ENCODE assay signal across 17 cellular contexts in the genomic region with DNA sequence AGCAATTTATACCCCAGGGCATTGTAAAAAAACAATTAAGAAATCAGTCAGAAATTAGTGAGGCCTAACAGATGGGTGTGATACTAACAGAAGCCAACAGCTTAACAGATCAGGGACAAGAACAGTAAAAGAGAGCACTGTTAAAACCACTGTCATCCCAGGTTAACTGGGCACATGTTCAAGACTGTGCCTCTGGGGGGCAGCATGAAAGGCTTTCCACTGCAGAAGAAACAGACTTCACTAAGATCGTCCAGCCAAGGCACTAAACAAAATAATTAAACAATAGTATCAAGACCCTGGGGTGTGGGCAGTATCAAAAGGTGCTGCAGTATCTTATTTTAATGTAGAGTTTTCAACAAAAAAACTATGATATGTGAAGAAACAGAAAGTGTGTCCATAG. TPM values are rescaled to one million over a fixed set of nuclear protein-coding genes. Genes with fewer than 3 reads are reported as not detected.
DNase-seq lines count a peak whose midpoint lies in the region; ATAC-seq and TF ChIP-seq lines count a peak whose summit lies in the region.
"Had no signal": no experiment of that assay in that cellular context is flagged by ENCODE, and none has a peak within 500 bp of the region (broad histone marks: within the 10 kb centered on the region; RNA-seq: fewer than 3 reads in every experiment).

No MANE protein-coding gene starts in this region.

- TF ChIP-seq CTCF in HCT116 (IDR thresholded peaks at IDR 0.05 in 2 of 3, conservative IDR thresholded peaks at IDR 0.05 in 1 of 3; ENCODE audit: borderline replicate concordance in 1 of 3, insufficient read depth in 1 of 3, low read depth in 2 of 3, low read length in 2 of 3), result peak in 2 of 3 experiments; percentile 44 to 47; a peak in 3 of 6 replicates
- TF ChIP-seq CTCF in WERI-Rb-1 (IDR thresholded peaks at IDR 0.05; ENCODE audit: low read depth, low read length), result peak; percentile 50

- TF ChIP-seq POLR2A in HCT116 (IDR thresholded peaks at IDR 0.05; ENCODE audit: borderline replicate concordance, extremely low read depth, insufficient read depth, insufficient read length), result no peak

- no peaks in the 10 kb centered on the region for H3K27me3 ChIP-seq in HCT116 (ENCODE audit: insufficient read depth, low read length)
- H3K27me3 ChIP-seq in WERI-Rb-1 (ENCODE audit: insufficient read depth, low read depth, severe bottlenecking), result no peaks in the 10 kb centered on the region
- H3K27me3 ChIP-seq in MG63, result no peaks in the 10 kb centered on the region
- H3K27me3 ChIP-seq: left lung had no signal

- H3K27ac ChIP-seq in HCT116 (ENCODE audit: low read depth, low read length) (no peak overlapping the region), WERI-Rb-1 (no peak overlapping the region)
- H3K27ac ChIP-seq: GM23248, left lung had no signal

- H3K4me2 ChIP-seq in HCT116 (ENCODE audit: low read length), result no peak overlapping the region

- H3K9me3 ChIP-seq in HCT116 (ENCODE audit: control insufficient read depth in 1 of 2, insufficient read depth in 1 of 2, low read depth in 1 of 2, low read length in 2 of 2) (no peaks in the 10 kb centered on the region), WERI-Rb-1 (ENCODE audit: severe bottlenecking) (no peaks in the 10 kb centered on the region), MG63 (no peaks in the 10 kb centered on the region)
- H3K9me3 ChIP-seq: left lung had no signal

- no peak overlapping the region for H3K9ac ChIP-seq in HCT116 (ENCODE audit: low read length)
- H3K9ac ChIP-seq: GM23248 had no signal

- BruUV-seq in HCT116 (replicated peaks; lab: Mats Ljungman, UMichigan), result no TSS peak

- DNase-seq in D341Med (ENCODE audit: low spot score) (peak; percentile 61), HCT116 (ENCODE audit: low read depth, low spot score) (no peak), WERI-Rb-1 (peak; percentile 45), islet precursor cell (peak; percentile 64), MG63 (no peak), middle frontal gyrus (ENCODE audit: extremely low spot score, low spot score) (no peak), NCI-H146 (lab: John Stamatoyannopoulos, UW) (no peak), NCI-H2107 (lab: John Stamatoyannopoulos, UW) (no peak)
- DNase-seq: activated CD4-positive, alpha-beta T cell treated with anti-CD3 and anti-CD28 coated beads for 1 hour; activated T-cell treated with anti-CD3 and anti-CD28 coated beads, Interleukin-2, amount 50 U/mL, for 1 hour; amygdala; effector memory CD4-positive, alpha-beta T cell; GM23248; left lung; naive thymus-derived CD8-positive, alpha-beta T cell; NCI-H187 treated with DMSO at 0.1 percent for 48 hours; SW 1271 had no signal

- TF ChIP-seq RAD21 in HCT116 (IDR thresholded peaks at IDR 0.05; ENCODE audit: low read depth), result peak; percentile 21; the same call in 1 of the 2 replicates

- intact Hi-C loops in HCT116 (cut with micrococcal nuclease), result loop anchor here (10.0 kb wide), 1 partner anchor 750 kb away; no protein-coding TSS in a partner anchor

- POLR2A ChIA-PET in HCT116 (lab: Charles Lee), result no interaction called here

- H3K4me1 ChIP-seq in HCT116 (ENCODE audit: control insufficient read depth in 1 of 2, insufficient read depth in 2 of 2, low read length in 2 of 2), result no peaks in the 10 kb centered on the region
- H3K4me1 ChIP-seq: left lung had no signal

- no peaks in the 10 kb centered on the region for H3K36me3 ChIP-seq in HCT116 (ENCODE audit: control insufficient read depth in 1 of 2, insufficient read depth in 2 of 2, low read length in 2 of 2)
- H3K36me3 ChIP-seq in WERI-Rb-1, result no peaks in the 10 kb centered on the region
- no peaks in the 10 kb centered on the region for H3K36me3 ChIP-seq in MG63
- H3K36me3 ChIP-seq: left lung had no signal

- H3K4me3 ChIP-seq in HCT116 (replicated peaks in 1 of 2; ENCODE audit: low read depth in 1 of 2, low read length in 2 of 2) (no peak overlapping the region), WERI-Rb-1 (ENCODE audit: low read depth, low read length) (no peak overlapping the region), MG63 (no peak overlapping the region)
- H3K4me3 ChIP-seq: GM23248, left lung had no signal

- no peaks in the 10 kb centered on the region for H3K79me2 ChIP-seq in HCT116 (ENCODE audit: insufficient read depth, low read length)

- no peaks in the 10 kb centered on the region for H4K20me1 ChIP-seq in HCT116 (ENCODE audit: insufficient read depth)

- H3K9me2 ChIP-seq in HCT116 (ENCODE audit: insufficient read depth), result no peaks in the 10 kb centered on the region

- CTCF ChIA-PET in HCT116 (lab: Charles Lee), result no interaction called here

- H2AFZ ChIP-seq in HCT116 (ENCODE audit: low read depth, low read length, poor library complexity, severe bottlenecking), result no peak overlapping the region
- H2AFZ ChIP-seq: GM23248 had no signal

- peak; percentile 77 for ATAC-seq in HCT116
- ATAC-seq: left lung; naive thymus-derived CD8-positive, alpha-beta T cell had no signal

- RAD21 ChIA-PET in HCT116 (lab: Charles Lee; ENCODE audit: low non-redundant PET in 1 of 2, low total read pairs in 2 of 2, uncharacterized antibody in 2 of 2, unreplicated experiment in 2 of 2), result no interaction called here

TF ChIP-seq in HCT116, 20 proteins besides CTCF, POLR2A, EP300 and RAD21:
- TF ChIP-seq EZH2 (IDR thresholded peaks at IDR 0.05) (no peak), CBX3 (IDR thresholded peaks at IDR 0.05; ENCODE audit: low read depth) (no peak)

RNA-seq across cellular contexts. Expression of a gene that starts 43.5 kb away (rescaled TPM):
- total RNA-seq in HCT116 (2021; ENCODE audit: unreplicated experiment), result 0.42 TPM
- under 0.01 and 0.10 TPM in 2 replicates for polyA plus RNA-seq in HCT116 (2012)
- 6.2 and 8.9 TPM in 2 replicates for total RNA-seq in MG63 (2014; rRNA removed; shearing (Covaris generic); ENCODE audit: low replicate concordance)
- polyA plus RNA-seq: naive thymus-derived CD8-positive, alpha-beta T cell had no signal

Comparison
In these comparisons a context has a peak if more than half of its experiments do, and no peak if none do; other contexts are left out.
1. DNase-seq: peak in D341Med (single experiment), WERI-Rb-1 (single experiment) and islet precursor cell (single experiment); none in HCT116 (single experiment), MG63 (single experiment), middle frontal gyrus (single experiment), NCI-H146 (single experiment) and NCI-H2107 (single experiment).